ENCODE assay signal across 8 cellular contexts in the genomic region with DNA sequence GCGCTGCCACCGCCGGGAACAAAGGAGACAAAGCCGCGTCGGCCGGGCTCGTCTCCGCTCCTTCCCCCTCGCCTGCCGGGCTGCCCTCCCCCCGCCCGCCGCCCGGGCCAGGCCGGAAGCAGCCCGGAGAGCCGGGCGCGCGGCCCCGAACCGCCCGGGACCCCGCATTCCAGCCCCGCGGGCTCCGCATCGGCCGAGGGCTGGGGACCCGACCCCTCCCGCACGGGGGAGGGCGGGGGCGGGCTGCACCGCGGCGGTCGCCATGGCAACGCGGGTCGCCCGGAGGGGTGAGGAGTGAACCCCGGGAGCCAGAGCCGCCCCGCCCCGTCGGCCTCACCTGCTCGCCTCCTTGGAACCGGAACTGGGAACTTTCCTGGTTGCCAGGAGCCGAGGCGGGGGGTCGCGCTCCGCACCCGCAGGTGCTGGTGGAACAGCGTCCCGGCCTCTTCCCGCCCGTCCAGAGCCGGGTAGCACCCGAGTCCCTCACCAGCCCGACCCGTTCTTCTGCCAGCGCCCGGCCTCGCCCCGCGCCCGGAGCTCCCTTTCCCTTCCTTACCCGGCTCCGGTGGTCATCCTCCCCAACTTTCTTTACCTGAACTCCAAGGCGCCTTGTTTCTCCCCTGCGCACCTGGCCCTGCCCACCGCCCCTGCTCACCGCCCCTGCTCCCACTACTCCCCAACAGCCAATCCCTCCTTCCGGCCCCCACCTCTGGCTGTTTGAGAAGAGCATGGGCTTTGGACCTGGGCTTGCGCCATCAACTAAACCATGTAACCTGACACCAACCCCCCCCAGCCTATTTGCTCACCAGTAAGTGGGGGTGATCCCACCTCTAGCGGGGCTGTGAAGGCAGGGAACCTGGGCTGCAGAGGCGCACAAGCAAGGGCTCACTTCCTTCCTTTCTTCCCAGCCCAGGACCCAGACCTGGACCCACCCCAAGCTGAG. TPM values are rescaled to one million over a fixed set of nuclear protein-coding genes. Genes with fewer than 3 reads are reported as not detected.
DNase-seq lines count a peak whose midpoint lies in the region; ATAC-seq and TF ChIP-seq lines count a peak whose summit lies in the region.

A gene with protein sequence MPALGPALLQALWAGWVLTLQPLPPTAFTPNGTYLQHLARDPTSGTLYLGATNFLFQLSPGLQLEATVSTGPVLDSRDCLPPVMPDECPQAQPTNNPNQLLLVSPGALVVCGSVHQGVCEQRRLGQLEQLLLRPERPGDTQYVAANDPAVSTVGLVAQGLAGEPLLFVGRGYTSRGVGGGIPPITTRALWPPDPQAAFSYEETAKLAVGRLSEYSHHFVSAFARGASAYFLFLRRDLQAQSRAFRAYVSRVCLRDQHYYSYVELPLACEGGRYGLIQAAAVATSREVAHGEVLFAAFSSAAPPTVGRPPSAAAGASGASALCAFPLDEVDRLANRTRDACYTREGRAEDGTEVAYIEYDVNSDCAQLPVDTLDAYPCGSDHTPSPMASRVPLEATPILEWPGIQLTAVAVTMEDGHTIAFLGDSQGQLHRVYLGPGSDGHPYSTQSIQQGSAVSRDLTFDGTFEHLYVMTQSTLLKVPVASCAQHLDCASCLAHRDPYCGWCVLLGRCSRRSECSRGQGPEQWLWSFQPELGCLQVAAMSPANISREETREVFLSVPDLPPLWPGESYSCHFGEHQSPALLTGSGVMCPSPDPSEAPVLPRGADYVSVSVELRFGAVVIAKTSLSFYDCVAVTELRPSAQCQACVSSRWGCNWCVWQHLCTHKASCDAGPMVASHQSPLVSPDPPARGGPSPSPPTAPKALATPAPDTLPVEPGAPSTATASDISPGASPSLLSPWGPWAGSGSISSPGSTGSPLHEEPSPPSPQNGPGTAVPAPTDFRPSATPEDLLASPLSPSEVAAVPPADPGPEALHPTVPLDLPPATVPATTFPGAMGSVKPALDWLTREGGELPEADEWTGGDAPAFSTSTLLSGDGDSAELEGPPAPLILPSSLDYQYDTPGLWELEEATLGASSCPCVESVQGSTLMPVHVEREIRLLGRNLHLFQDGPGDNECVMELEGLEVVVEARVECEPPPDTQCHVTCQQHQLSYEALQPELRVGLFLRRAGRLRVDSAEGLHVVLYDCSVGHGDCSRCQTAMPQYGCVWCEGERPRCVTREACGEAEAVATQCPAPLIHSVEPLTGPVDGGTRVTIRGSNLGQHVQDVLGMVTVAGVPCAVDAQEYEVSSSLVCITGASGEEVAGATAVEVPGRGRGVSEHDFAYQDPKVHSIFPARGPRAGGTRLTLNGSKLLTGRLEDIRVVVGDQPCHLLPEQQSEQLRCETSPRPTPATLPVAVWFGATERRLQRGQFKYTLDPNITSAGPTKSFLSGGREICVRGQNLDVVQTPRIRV (N-terminal part only) (minus strand): TSS at position 671 of the 943 bp plus-strand sequence. CDS start 5,475 bp downstream, outside the sequence.

- peak within 1 kb of the TSS; percentile 57 to 91 (median 82) for H3K4me3 Mint-ChIP-seq in CD4-positive, CD25-positive, alpha-beta regulatory T cell

- peaks cover 0 to 28% (median 4%) of the 10 kb centered on the region in 4 donors for H3K4me1 Mint-ChIP-seq in CD4-positive, CD25-positive, alpha-beta regulatory T cell

- TF ChIP-seq CTCF in HFF-Myc (IDR thresholded peaks at IDR 0.05; ENCODE audit: low read depth, low read length, missing control alignments) (no peak), epithelial cell of proximal tubule (conservative IDR thresholded peaks at IDR 0.05; ENCODE audit: low read depth, low read length) (no peak)

- no peaks in the 10 kb centered on the region for H3K36me3 Mint-ChIP-seq in CD4-positive, CD25-positive, alpha-beta regulatory T cell

- no peaks in the 10 kb centered on the region for H3K9me3 ChIP-seq in CD4-positive, CD25-positive, alpha-beta regulatory T cell (ENCODE audit: control insufficient read depth in 2 of 2, low read length in 2 of 2)

- H3K36me3 ChIP-seq in CD4-positive, CD25-positive, alpha-beta regulatory T cell (ENCODE audit: control insufficient read depth, insufficient read depth, low read length) = peaks cover 8% of the 10 kb centered on the region

- H3K27ac Mint-ChIP-seq in CD4-positive, CD25-positive, alpha-beta regulatory T cell = peak within 1 kb of the TSS in 1 of 3 donors; percentile 66

- H3K9me3 Mint-ChIP-seq in CD4-positive, CD25-positive, alpha-beta regulatory T cell = peaks cover 0 to 2% (median 0%) of the 10 kb centered on the region in 7 donors

- DNase-seq in CD4-positive, CD25-positive, alpha-beta regulatory T cell = peak; percentile 42 to 69 (median 60)
- DNase-seq in HFF-Myc (ENCODE audit: extremely low read depth, low read depth) = no peak
- peak; percentile 70 for DNase-seq in NCI-H748 treated with DMSO at 0.1 percent for 48 hours (lab: John Stamatoyannopoulos, UW)
- DNase-seq in activated T-cell treated with anti-CD3 and anti-CD28 coated beads, Interleukin-2, amount 50 U/mL, for 1 hour = peak; percentile 78
- no peak for DNase-seq in epithelial cell of proximal tubule (ENCODE audit: low read depth)
- DNase-seq in midbrain (lab: John Stamatoyannopoulos, UW) = peak; percentile 90
- peak; percentile 42 for DNase-seq in stimulated activated CD8-positive, alpha-beta memory T cell treated with anti-CD3 and anti-CD28 coated beads, Interleukin-4, amount 100 ng/mL, for 24 hours (ENCODE audit: low read depth)

- peak; percentile 49 to 54 for ATAC-seq in CD4-positive, CD25-positive, alpha-beta regulatory T cell (ENCODE audit: low read depth in 2 of 2)
- no peak for ATAC-seq in HG03457 (IDR thresholded peaks at IDR 0.05; ENCODE audit: unreplicated experiment)

- peaks cover 8% of the 10 kb centered on the region for H3K4me1 ChIP-seq in CD4-positive, CD25-positive, alpha-beta regulatory T cell (ENCODE audit: control insufficient read depth, insufficient read depth, low read length, poor library complexity, severe bottlenecking)

- H3K27me3 Mint-ChIP-seq in CD4-positive, CD25-positive, alpha-beta regulatory T cell = peaks cover 22% of the 10 kb centered on the region

- no peak within 1 kb of the TSS for H3K27ac ChIP-seq in CD4-positive, CD25-positive, alpha-beta regulatory T cell (ENCODE audit: insufficient read depth, low read length, poor library complexity, severe bottlenecking)

- H3K27me3 ChIP-seq in CD4-positive, CD25-positive, alpha-beta regulatory T cell (ENCODE audit: control insufficient read depth, insufficient read depth, low read length) = peaks cover 2% of the 10 kb centered on the region

- no peak within 1 kb of the TSS for H3K4me3 ChIP-seq in CD4-positive, CD25-positive, alpha-beta regulatory T cell (ENCODE audit: low read depth, low read length)
- H3K4me3 ChIP-seq in HFF-Myc (replicated peaks; ENCODE audit: low read depth, low read length) (peak within 1 kb of the TSS; percentile 59), epithelial cell of proximal tubule (ENCODE audit: low read depth, low read length) (peak within 1 kb of the TSS; percentile 79)

RNA-seq across cellular contexts. Expression of the gene that starts here (rescaled TPM):
- total RNA-seq in CD4-positive, CD25-positive, alpha-beta regulatory T cell = 5.2 TPM
- under 1 TPM in 1 of 4 donors, not detected in 3; 0.07 TPM for polyA plus RNA-seq in CD4-positive, CD25-positive, alpha-beta regulatory T cell
- 75.7 and 106 TPM in 2 replicates for total RNA-seq in epithelial cell of proximal tubule

Comparison
In these comparisons a context has a peak if more than half of its experiments do, and no peak if none do; other contexts are left out.
1. RNA of the gene that starts here (total RNA-seq): 75.7 to 106 TPM in epithelial cell of proximal tubule; 5.2 TPM in CD4-positive, CD25-positive, alpha-beta regulatory T cell (single experiment); every median in the first group is over 10 times any median in the second.
2. DNase-seq: peak in CD4-positive, CD25-positive, alpha-beta regulatory T cell (3 of 3), NCI-H748 treated with DMSO at 0.1 percent for 48 hours (single experiment), activated T-cell treated with anti-CD3 and anti-CD28 coated beads, Interleukin-2, amount 50 U/mL, for 1 hour (single experiment), midbrain (single experiment) and stimulated activated CD8-positive, alpha-beta memory T cell treated with anti-CD3 and anti-CD28 coated beads, Interleukin-4, amount 100 ng/mL, for 24 hours (single experiment); none in HFF-Myc (single experiment) and epithelial cell of proximal tubule (single experiment).